In the genomic region with DNA sequence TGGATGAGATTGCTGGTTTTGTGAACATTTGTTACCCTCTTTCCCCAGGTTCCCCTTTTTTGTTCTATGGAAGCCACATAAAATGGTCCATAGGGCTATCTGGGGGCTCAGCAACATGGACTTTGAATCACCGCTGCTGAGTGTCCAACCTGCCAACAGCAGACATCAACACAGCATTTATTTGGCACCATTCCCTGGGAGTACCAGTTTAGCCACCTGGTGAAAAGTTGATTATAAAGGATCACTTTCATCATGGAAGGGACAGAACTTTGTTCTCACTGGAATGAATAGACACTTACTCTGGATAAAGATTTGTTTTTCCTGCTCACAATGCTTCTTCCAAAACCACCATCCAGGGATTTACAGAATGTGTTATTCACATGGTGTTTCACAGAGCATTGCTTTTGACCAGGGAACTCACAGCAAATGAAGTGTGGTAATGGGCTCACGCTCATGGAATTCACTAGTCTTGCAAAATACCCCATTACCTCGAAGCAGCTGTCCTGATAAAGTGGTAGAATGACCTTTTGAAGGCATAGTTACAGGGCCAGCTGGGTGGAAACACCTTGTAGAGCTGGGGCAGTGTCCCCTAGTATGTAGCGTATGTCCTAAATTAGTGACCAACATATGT, we compare ENCODE assay signal across 14 cellular contexts. TPM values are rescaled to one million over a fixed set of nuclear protein-coding genes. Genes with fewer than 3 reads are reported as not detected.
DNase-seq lines count a peak whose midpoint lies in the region; ATAC-seq, FAIRE-seq and TF ChIP-seq lines count a peak whose summit lies in the region.
"Had no signal": no experiment of that assay in that cellular context is flagged by ENCODE, and none has a peak within 500 bp of the region (broad histone marks: within the 10 kb centered on the region; RNA-seq: fewer than 3 reads in every experiment).

No MANE protein-coding gene starts in this region.

- 91% methylated on average over 4 of the region's 4 CpGs for WGBS in esophagus muscularis mucosa

- H3K4me1 ChIP-seq in esophagus muscularis mucosa (peaks cover 12 to 23% (median 15%) of the 10 kb centered on the region in 4 donors), osteoblast (ENCODE audit: insufficient read depth, low read length) (peaks cover 31% of the 10 kb centered on the region)

- no peak overlapping the region for H2AFZ ChIP-seq in osteoblast (ENCODE audit: low read length)

- DNase-seq in DMS53 (lab: John Stamatoyannopoulos, UW) = peak; percentile 50
- peak; percentile 54 for DNase-seq in LNCaP clone FGC (ENCODE audit: low read depth)
- DNase-seq in esophagus muscularis mucosa (ENCODE audit: extremely low spot score) = peak; percentile 64
- DNase-seq in osteoblast (ENCODE audit: insufficient read length, low spot score, missing footprints) = no peak
- no peak for DNase-seq in GM19239 (ENCODE audit: insufficient read length, low spot score)
- DNase-seq in stimulated activated naive CD8-positive, alpha-beta T cell treated with anti-CD3 and anti-CD28 coated beads, Interleukin-15, Interleukin-2, amounts not matched to agents 100 U/mL and 50 U/mL, for 24 hours = no peak
- DNase-seq in posterior cingulate gyrus = no peak
- no peak for DNase-seq in NCI-H774 (lab: John Stamatoyannopoulos, UW)
- DNase-seq: activated T-cell treated with anti-CD3 and anti-CD28 coated beads, Interleukin-2, amount 50 U/mL, for 1 hour; naive thymus-derived CD4-positive, alpha-beta T cell; stimulated activated naive CD4-positive, alpha-beta T cell treated with Interleukin-2 at 50 U/mL for 16 hours had no signal

- no peaks in the 10 kb centered on the region for H4K20me1 ChIP-seq in osteoblast (ENCODE audit: insufficient read depth, low read length)

- no peaks in the 10 kb centered on the region for H3K79me2 ChIP-seq in osteoblast (ENCODE audit: insufficient read depth, low read length)

- no peak for ATAC-seq in stimulated activated naive CD8-positive, alpha-beta T cell treated with anti-CD3 and anti-CD28 coated beads, Interleukin-15, Interleukin-2, amounts not matched to agents 100 U/mL and 50 U/mL, for 24 hours
- ATAC-seq: naive thymus-derived CD4-positive, alpha-beta T cell had no signal

- H3K9me3 ChIP-seq in esophagus muscularis mucosa (no peaks in the 10 kb centered on the region), osteoblast (ENCODE audit: low read depth, low read length) (no peaks in the 10 kb centered on the region)
- H3K9me3 ChIP-seq: right atrium auricular region had no signal

- H3K4me2 ChIP-seq in osteoblast (ENCODE audit: insufficient read depth, low read length) = no peak overlapping the region

- intact Hi-C loops in esophagus muscularis mucosa (cut with DNase I) = no loop called here
- intact Hi-C loops in posterior cingulate gyrus (cut with DNase I) = no loop called here

- no peak for TF ChIP-seq CTCF in LNCaP clone FGC (IDR thresholded peaks at IDR 0.05; ENCODE audit: control insufficient read depth, extremely low read depth, insufficient read depth)
- TF ChIP-seq CTCF in esophagus muscularis mucosa (IDR thresholded peaks at IDR 0.05) = no peak
- no peak for TF ChIP-seq CTCF in osteoblast (IDR thresholded peaks at IDR 0.05; ENCODE audit: extremely low read depth, low read depth, low read length)

- no peak for TF ChIP-seq EP300 in esophagus muscularis mucosa (IDR thresholded peaks at IDR 0.05)

- no peak for FAIRE-seq in GM19239 (lab: Jason Lieb, UNC)
- FAIRE-seq: keratinocyte had no signal

- H3K36me3 ChIP-seq in esophagus muscularis mucosa (no peaks in the 10 kb centered on the region), osteoblast (ENCODE audit: insufficient read depth, low read length) (no peaks in the 10 kb centered on the region)
- H3K36me3 ChIP-seq: right atrium auricular region had no signal

- H3K27me3 ChIP-seq in esophagus muscularis mucosa (no peaks in the 10 kb centered on the region), osteoblast (ENCODE audit: insufficient read depth, low read length) (no peaks in the 10 kb centered on the region)
- H3K27me3 ChIP-seq: right atrium auricular region had no signal

- no peak for TF ChIP-seq POLR2A in esophagus muscularis mucosa (IDR thresholded peaks at IDR 0.05; ENCODE audit: low read depth)

- H3K4me3 ChIP-seq in LNCaP clone FGC (ENCODE audit: low read depth, low read length) (no peak overlapping the region), esophagus muscularis mucosa (no peak overlapping the region), osteoblast (ENCODE audit: insufficient read depth, low read length) (no peak overlapping the region)
- H3K4me3 ChIP-seq: right atrium auricular region had no signal

- no peak overlapping the region for H3K27ac ChIP-seq in esophagus muscularis mucosa (replicated peaks in 1 of 4)
- H3K27ac ChIP-seq in osteoblast (ENCODE audit: low read depth, low read length) = peak overlapping the region; percentile 37
- H3K27ac ChIP-seq: C4-2B, right atrium auricular region had no signal

RNA-seq across cellular contexts. Expression of a gene that starts 43.9 kb away (rescaled TPM):
- total RNA-seq in esophagus muscularis mucosa = 100 to 1,000 TPM in 2 of 4 donors, 10 to 100 TPM in 2; 57.3 to 152 (median 105) TPM
- total RNA-seq in osteoblast = 240 and 250 TPM in 2 replicates

RNA-seq across cellular contexts. Expression of a gene that starts 54.7 kb away (rescaled TPM):
- total RNA-seq in esophagus muscularis mucosa (10 to 100 TPM; 44.6 to 59.4 (median 53.4) TPM), osteoblast (61.2 and 71.0 TPM in 2 replicates)

Comparison
In these comparisons a context has a peak if more than half of its experiments do, and no peak if none do; other contexts are left out.
1. DNase-seq: peak in DMS53 (single experiment), LNCaP clone FGC (single experiment) and esophagus muscularis mucosa (single experiment); none in osteoblast (single experiment), GM19239 (single experiment), stimulated activated naive CD8-positive, alpha-beta T cell treated with anti-CD3 and anti-CD28 coated beads, Interleukin-15, Interleukin-2, amounts not matched to agents 100 U/mL and 50 U/mL, for 24 hours (single experiment), posterior cingulate gyrus (0 of 10) and NCI-H774 (single experiment).